In genomic region chr12:49767333-49767732, GRCh38 we compare ENCODE assay signal across 20 cellular contexts. TPM values are rescaled to one million over a fixed set of nuclear protein-coding genes. Genes with fewer than 3 reads are reported as not detected.
DNase-seq lines count a peak whose midpoint lies in the region; ATAC-seq and TF ChIP-seq lines count a peak whose summit lies in the region.
"Had no signal": no experiment of that assay in that cellular context is flagged by ENCODE, and none has a peak within 500 bp of the region (broad histone marks: within the 10 kb centered on the region; RNA-seq: fewer than 3 reads in every experiment).

No MANE protein-coding gene starts in this region.

- peaks cover 22 to 40% (median 32%) of the 10 kb centered on the region in 4 donors for H3K4me1 Mint-ChIP-seq in CD4-positive, CD25-positive, alpha-beta regulatory T cell
- peaks cover 37 to 45% (median 44%) of the 10 kb centered on the region in 3 donors for H3K4me1 Mint-ChIP-seq in CD8-positive, alpha-beta memory T cell

- H3K4me1 ChIP-seq in CD4-positive, CD25-positive, alpha-beta regulatory T cell (ENCODE audit: control insufficient read depth, insufficient read depth, low read length, poor library complexity, severe bottlenecking), result peaks cover 24% of the 10 kb centered on the region
- peaks cover 31% of the 10 kb centered on the region for H3K4me1 ChIP-seq in CD8-positive, alpha-beta memory T cell (ENCODE audit: insufficient read depth, low read length)
- no peaks in the 10 kb centered on the region for H3K4me1 ChIP-seq in colonic mucosa
- peaks cover 0 to 13% of the 10 kb centered on the region in 2 donors for H3K4me1 ChIP-seq in left lung
- H3K4me1 ChIP-seq: thyroid gland had no signal

- H3K36me3 Mint-ChIP-seq in CD4-positive, CD25-positive, alpha-beta regulatory T cell, result peaks cover 21% of the 10 kb centered on the region
- peaks cover 0 to 31% (median 13%) of the 10 kb centered on the region in 3 donors for H3K36me3 Mint-ChIP-seq in CD8-positive, alpha-beta memory T cell

- peak overlapping the region in 2 of 3 donors; percentile 83 to 84 for H3K27ac Mint-ChIP-seq in CD4-positive, CD25-positive, alpha-beta regulatory T cell
- peak overlapping the region in 7 of 8 donors; percentile 32 to 93 (median 88) for H3K27ac Mint-ChIP-seq in CD8-positive, alpha-beta memory T cell
- H3K27ac Mint-ChIP-seq: T-helper 2 cell treated with Interferon-gamma antibody and Interleukin-4, amounts not matched to agents 5 μg/mL and 100 μg/mL, for 36 hours had no signal

- peaks cover 29% of the 10 kb centered on the region for H3K36me3 ChIP-seq in CD4-positive, CD25-positive, alpha-beta regulatory T cell (ENCODE audit: control insufficient read depth, insufficient read depth, low read length)
- peaks cover 15% of the 10 kb centered on the region for H3K36me3 ChIP-seq in CD8-positive, alpha-beta memory T cell (ENCODE audit: insufficient read depth, low read length)
- H3K36me3 ChIP-seq in colonic mucosa (no peaks in the 10 kb centered on the region), left lung (peaks cover 0 to 38% of the 10 kb centered on the region in 2 donors)

- no peak overlapping the region for H3K4me3 ChIP-seq in CD4-positive, CD25-positive, alpha-beta regulatory T cell (ENCODE audit: low read depth, low read length)
- H3K4me3 ChIP-seq in CD8-positive, alpha-beta memory T cell (ENCODE audit: low read length), result no peak overlapping the region
- no peak overlapping the region for H3K4me3 ChIP-seq in colonic mucosa
- no peak overlapping the region for H3K4me3 ChIP-seq in left lung
- H3K4me3 ChIP-seq: thyroid gland had no signal

- TF ChIP-seq CTCF in colonic mucosa (IDR thresholded peaks at IDR 0.05), result no peak
- no peak for TF ChIP-seq CTCF in left lung (IDR thresholded peaks at IDR 0.05)

- no peaks in the 10 kb centered on the region for H3K9me3 Mint-ChIP-seq in CD4-positive, CD25-positive, alpha-beta regulatory T cell
- H3K9me3 Mint-ChIP-seq in CD8-positive, alpha-beta memory T cell, result no peaks in the 10 kb centered on the region
- H3K9me3 Mint-ChIP-seq: T-helper 2 cell treated with Interferon-gamma antibody and Interleukin-4, amounts not matched to agents 5 μg/mL and 100 μg/mL, for 36 hours had no signal

- no peaks in the 10 kb centered on the region for H3K27me3 Mint-ChIP-seq in CD4-positive, CD25-positive, alpha-beta regulatory T cell
- H3K27me3 Mint-ChIP-seq in CD8-positive, alpha-beta memory T cell, result no peaks in the 10 kb centered on the region

- no peaks in the 10 kb centered on the region for H3K27me3 ChIP-seq in CD4-positive, CD25-positive, alpha-beta regulatory T cell (ENCODE audit: control insufficient read depth, insufficient read depth, low read length)
- H3K27me3 ChIP-seq in CD8-positive, alpha-beta memory T cell (ENCODE audit: insufficient read depth, low read length, poor library complexity, severe bottlenecking), result no peaks in the 10 kb centered on the region
- H3K27me3 ChIP-seq in colonic mucosa (no peaks in the 10 kb centered on the region), left lung (no peaks in the 10 kb centered on the region)
- H3K27me3 ChIP-seq: thyroid gland had no signal

- H3K9ac ChIP-seq in colonic mucosa (ENCODE audit: low read depth in 2 of 2, low read length in 2 of 2), result no peak overlapping the region

- no peaks in the 10 kb centered on the region for H3K9me3 ChIP-seq in CD4-positive, CD25-positive, alpha-beta regulatory T cell (ENCODE audit: control insufficient read depth in 2 of 2, low read length in 2 of 2)
- no peaks in the 10 kb centered on the region for H3K9me3 ChIP-seq in CD8-positive, alpha-beta memory T cell (ENCODE audit: low read length)
- H3K9me3 ChIP-seq in colonic mucosa, result no peaks in the 10 kb centered on the region
- no peaks in the 10 kb centered on the region for H3K9me3 ChIP-seq in left lung
- H3K9me3 ChIP-seq: thyroid gland had no signal

- CTCF ChIA-PET in CD8-positive, alpha-beta memory T cell (lab: Charles Lee), result interaction anchor here (0.9 to 2.7 kb wide), 3 partner anchors 11 to 26 kb away, joined by 4 to 16 read pairs (median 5); partner anchors contain the start of gene TMBIM6

- intact Hi-C loops in colonic mucosa (cut with DNase I) (no loop called here), left lung (cut with DNase I) (no loop called here)

- POLR2A ChIA-PET in CD8-positive, alpha-beta memory T cell (lab: Charles Lee), result interaction anchor here (1.0 kb wide), 1 partner anchor 61 kb away, joined by 5 read pairs; the partner anchor contains the start of gene NCKAP5L

- no peak for DNase-seq in CD4-positive, CD25-positive, alpha-beta regulatory T cell
- no peak for DNase-seq in CD8-positive, alpha-beta memory T cell
- peak; percentile 45 for DNase-seq in SW480 (ENCODE audit: low spot score)
- DNase-seq in foreskin melanocyte, result peak; percentile 19
- no peak for DNase-seq in colonic mucosa
- no peak for DNase-seq in left lung
- no peak for DNase-seq in stimulated activated CD4-positive, alpha-beta T cell treated with anti-CD3 and anti-CD28 coated beads, Interleukin-4, amount 100 ng/mL, for 24 hours
- DNase-seq: activated CD4-positive, alpha-beta T cell treated with anti-CD3 and anti-CD28 coated beads, Interleukin-2, amount 50 U/mL, for 1 hour; aorta; C1 segment of cervical spinal cord; kidney; MM.1S; NCI-H2081 treated with DMSO at 0.1 percent for 48 hours; nucleus accumbens; stimulated activated CD8-positive, alpha-beta memory T cell treated with anti-CD3 and anti-CD28 coated beads, Interleukin-4, amount 100 ng/mL, for 48 hours; thyroid gland had no signal

- no peak overlapping the region for H3K27ac ChIP-seq in CD4-positive, CD25-positive, alpha-beta regulatory T cell (ENCODE audit: insufficient read depth, low read length, poor library complexity, severe bottlenecking)
- H3K27ac ChIP-seq in CD8-positive, alpha-beta memory T cell (ENCODE audit: low read depth, low read length), result no peak overlapping the region
- H3K27ac ChIP-seq in colonic mucosa (no peak overlapping the region), left lung (no peak overlapping the region)
- H3K27ac ChIP-seq: epithelial cell of prostate, RWPE1, thyroid gland had no signal

- ATAC-seq in CD4-positive, CD25-positive, alpha-beta regulatory T cell (ENCODE audit: low read depth in 2 of 2), result no peak
- no peak for ATAC-seq in left lung
- ATAC-seq: sciatic nerve had no signal

- H3K4me3 Mint-ChIP-seq in CD4-positive, CD25-positive, alpha-beta regulatory T cell, result no peak overlapping the region
- H3K4me3 Mint-ChIP-seq in CD8-positive, alpha-beta memory T cell, result no peak overlapping the region
- H3K4me3 Mint-ChIP-seq: T-helper 2 cell treated with Interferon-gamma antibody and Interleukin-4, amounts not matched to agents 5 μg/mL and 100 μg/mL, for 36 hours had no signal

RNA-seq across cellular contexts. Expression of gene TMBIM6, which starts 26.0 kb away (rescaled TPM):
- total RNA-seq in CD4-positive, CD25-positive, alpha-beta regulatory T cell, result 376 TPM
- polyA plus RNA-seq in CD4-positive, CD25-positive, alpha-beta regulatory T cell, result 1,000 to 10,000 TPM; 1,002 to 1,224 (median 1,189) TPM
- 100 to 1,000 TPM; 443 to 449 TPM for total RNA-seq in CD8-positive, alpha-beta memory T cell
- 1,008 TPM for polyA plus RNA-seq in CD8-positive, alpha-beta memory T cell
- total RNA-seq in colonic mucosa (1,000 to 10,000 TPM in 1 of 2 donors, 100 to 1,000 TPM in 1; 868 to 1,024 TPM), left lung (100 to 1,000 TPM; 791 to 876 TPM)

Comparison
In these comparisons a context has a peak if more than half of its experiments do, and no peak if none do; other contexts are left out.
1. DNase-seq: peak in SW480 (single experiment) and foreskin melanocyte (single experiment); none in CD4-positive, CD25-positive, alpha-beta regulatory T cell (0 of 3), CD8-positive, alpha-beta memory T cell (0 of 5), colonic mucosa (single experiment), left lung (0 of 2) and stimulated activated CD4-positive, alpha-beta T cell treated with anti-CD3 and anti-CD28 coated beads, Interleukin-4, amount 100 ng/mL, for 24 hours (single experiment).